17 cellular contexts compared by ENCODE assay signal in genomic region chr5:177372910-177373309, GRCh38. TPM values are rescaled to one million over a fixed set of nuclear protein-coding genes. Genes with fewer than 3 reads are reported as not detected.
DNase-seq lines count a peak whose midpoint lies in the region; ATAC-seq, FAIRE-seq and TF ChIP-seq lines count a peak whose summit lies in the region.
"Had no signal": no experiment of that assay in that cellular context is flagged by ENCODE, and none has a peak within 500 bp of the region (broad histone marks: within the 10 kb centered on the region; RNA-seq: fewer than 3 reads in every experiment).

No MANE protein-coding gene starts in this region.

- no peak for FAIRE-seq in HepG2 (lab: Jason Lieb, UNC)
- FAIRE-seq: bronchial epithelial cell had no signal

- peak overlapping the region; percentile 86 for H3K27ac Mint-ChIP-seq in activated T-helper 1 cell treated with anti-CD3 and anti-CD28 coated beads, Interleukin-12 subunit alpha, Interleukin-12 subunit beta, Interleukin-2, Interleukin-4 antibody, amounts not matched to agents 30 ng/mL and 10 ng/mL and 1 ng/mL, durations not matched to agents 14 hours and 24 hours and 36 hours

- POLR2A ChIA-PET in HepG2 (lab: Yijun Ruan, JAX) = interaction anchor here (2.9 to 4.7 kb wide), 3 partner anchors 10 to 20 kb away, joined by 19 to 84 read pairs (median 25); partner anchors contain the start of genes LMAN2 and SLC34A1

- intact Hi-C loops in activated T-helper 1 cell treated with anti-CD3 and anti-CD28 coated beads, Interleukin-12 subunit alpha, Interleukin-12 subunit beta, Interleukin-2, Interleukin-4 antibody, amounts not matched to agents 30 ng/mL and 10 ng/mL and 1 ng/mL, durations not matched to agents 14 hours and 24 hours and 36 hours (cut with micrococcal nuclease) = no loop called here
- intact Hi-C loops in HepG2 (cut with micrococcal nuclease; ENCODE audit: unreplicated experiment) = no loop called here

- 95% methylated on average over 6 of the region's 6 CpGs for WGBS in HepG2 (ENCODE audit: low lambda C conversion rate)

- H3K27me3 Mint-ChIP-seq in activated T-helper 1 cell treated with anti-CD3 and anti-CD28 coated beads, Interleukin-12 subunit alpha, Interleukin-12 subunit beta, Interleukin-2, Interleukin-4 antibody, amounts not matched to agents 30 ng/mL and 10 ng/mL and 1 ng/mL, durations not matched to agents 14 hours and 24 hours and 36 hours (ENCODE audit: insufficient read depth) = no peaks in the 10 kb centered on the region

- no peak for TF ChIP-seq RAD21 in HepG2 (CRISPR knock-in tag; IDR thresholded peaks at IDR 0.05)

- H3K4me3 ChIP-seq in HepG2 (replicated peaks in 1 of 3; ENCODE audit: insufficient read depth in 1 of 3, low read depth in 2 of 3, low read length in 3 of 3) = no peak overlapping the region
- H3K4me3 ChIP-seq in SJCRH30 = no peak overlapping the region
- H3K4me3 ChIP-seq: left ventricle myocardium inferior, thoracic aorta had no signal

- in situ Hi-C loops in HepG2 (cut with HindIII; ENCODE audit: extremely low pct_ligation_motif_present, low pct_unique_long_range_greater_than_20kb) = loop anchor here (25.0 kb wide), 1 partner anchor 836 kb away; the partner anchor contains the start of genes CDHR2 and RNF44

- ATAC-seq in HepG2 (no peak), GM21825 (IDR thresholded peaks at IDR 0.05; ENCODE audit: unreplicated experiment) (no peak), GM21381 (IDR thresholded peaks at IDR 0.05; ENCODE audit: unreplicated experiment) (no peak)

- H3K27me3 ChIP-seq in HepG2 (ENCODE audit: control insufficient read depth in 1 of 2, insufficient read depth in 2 of 2, low read length in 2 of 2) (no peaks in the 10 kb centered on the region; a peak in 1 of 5 replicates), SJCRH30 (0 out of 2 replicates have a peak, but pooled peaks cover 3% of the 10 kb centered on the region)

- no peak for TF ChIP-seq EP300 in HepG2 (IDR thresholded peaks at IDR 0.05; ENCODE audit: low read depth in 2 of 2, low read length in 2 of 2)
- no peak for TF ChIP-seq EP300 in HepG2 (CRISPR knock-in tag; IDR thresholded peaks at IDR 0.05; ENCODE audit: borderline replicate concordance)

- DNase-seq in stimulated activated CD4-positive, alpha-beta T cell treated with anti-CD3 and anti-CD28 coated beads, Interleukin-15, amount 100 ng/mL, for 24 hours = peak; percentile 21
- no peak for DNase-seq in stimulated activated CD4-positive, alpha-beta T cell treated with anti-CD3 and anti-CD28 coated beads, Interleukin-2, amount 100 ng/mL, for 48 hours
- DNase-seq in activated T-helper 1 cell treated with anti-CD3 and anti-CD28 coated beads, Interleukin-12 subunit alpha, Interleukin-12 subunit beta, Interleukin-2, Interleukin-4 antibody, amounts not matched to agents 30 ng/mL and 10 ng/mL and 1 ng/mL, durations not matched to agents 14 hours and 24 hours and 36 hours (ENCODE audit: low spot score) = no peak
- DNase-seq in HepG2 (ENCODE audit: low spot score) = no peak
- no peak for DNase-seq in SJCRH30
- no peak for DNase-seq in NOMO-1 (lab: John Stamatoyannopoulos, UW; ENCODE audit: unreplicated experiment in 2 of 2)
- DNase-seq: DMS153, KBM-7, left ventricle myocardium inferior, NCI-H1694, NCI-H510A treated with DMSO at 0.1 percent for 48 hours, WERI-Rb-1 had no signal

- H3K4me1 ChIP-seq in HepG2 (ENCODE audit: insufficient read depth, low read length) = peaks cover 76% of the 10 kb centered on the region
- peaks cover 7% of the 10 kb centered on the region; the same call in 1 of the 2 replicates for H3K4me1 ChIP-seq in SJCRH30

- 0 out of 2 replicates have a peak overlapping the region, but pooled peaks have one; percentile 100 for H3K4me2 ChIP-seq in HepG2 (ENCODE audit: low read depth, low read length)

- H3K79me2 ChIP-seq in HepG2 (ENCODE audit: insufficient read depth, low read length) = peaks cover 8% of the 10 kb centered on the region

- H4K20me1 ChIP-seq in HepG2 (ENCODE audit: insufficient read depth, low read length) = no peaks in the 10 kb centered on the region

- H3K9ac ChIP-seq in HepG2 (ENCODE audit: insufficient read depth, low read depth, low read length) = no peak overlapping the region

- CTCF ChIA-PET in HepG2 (lab: Yijun Ruan, JAX; ENCODE audit: low intra/inter-chr PET ratio, low total read pairs) = no interaction called here

- H3K36me3 Mint-ChIP-seq in activated T-helper 1 cell treated with anti-CD3 and anti-CD28 coated beads, Interleukin-12 subunit alpha, Interleukin-12 subunit beta, Interleukin-2, Interleukin-4 antibody, amounts not matched to agents 30 ng/mL and 10 ng/mL and 1 ng/mL, durations not matched to agents 14 hours and 24 hours and 36 hours (ENCODE audit: low read depth) = peaks cover 20% of the 10 kb centered on the region

- TF ChIP-seq CTCF in HepG2 (CRISPR knock-in tag; IDR thresholded peaks at IDR 0.05) = no peak

- H3K9me3 ChIP-seq in HepG2 (ENCODE audit: low read length) = no peaks in the 10 kb centered on the region
- no peaks in the 10 kb centered on the region for H3K9me3 ChIP-seq in SJCRH30 (replicated peaks)
- H3K9me3 ChIP-seq: left ventricle myocardium inferior, thoracic aorta had no signal

- H3K4me3 Mint-ChIP-seq in activated T-helper 1 cell treated with anti-CD3 and anti-CD28 coated beads, Interleukin-12 subunit alpha, Interleukin-12 subunit beta, Interleukin-2, Interleukin-4 antibody, amounts not matched to agents 30 ng/mL and 10 ng/mL and 1 ng/mL, durations not matched to agents 14 hours and 24 hours and 36 hours = peak overlapping the region; percentile 59

- H3K36me3 ChIP-seq in HepG2 (replicated peaks in 1 of 2; ENCODE audit: control insufficient read depth in 1 of 2, insufficient read depth in 2 of 2, low read length in 2 of 2) = 0 out of 5 replicates have a peak, but pooled peaks cover 0 to 4% of the 10 kb centered on the region in 2 experiments
- H3K36me3 ChIP-seq in SJCRH30 = no peaks in the 10 kb centered on the region
- H3K36me3 ChIP-seq: left ventricle myocardium inferior, thoracic aorta, WERI-Rb-1 had no signal

- BruUV-seq in HepG2 (replicated peaks; lab: Mats Ljungman, UMichigan) = no TSS peak

- H2AFZ ChIP-seq in HepG2 (ENCODE audit: low read length) = no peak overlapping the region

- TF ChIP-seq POLR2A in HepG2 (IDR thresholded peaks at IDR 0.05; ENCODE audit: insufficient read depth in 1 of 2, low read depth in 2 of 2, low read length in 2 of 2) = no peak

- peaks cover 51% of the 10 kb centered on the region for H3K4me1 Mint-ChIP-seq in activated T-helper 1 cell treated with anti-CD3 and anti-CD28 coated beads, Interleukin-12 subunit alpha, Interleukin-12 subunit beta, Interleukin-2, Interleukin-4 antibody, amounts not matched to agents 30 ng/mL and 10 ng/mL and 1 ng/mL, durations not matched to agents 14 hours and 24 hours and 36 hours (ENCODE audit: low read depth)

- H3K27ac ChIP-seq in HepG2 (ENCODE audit: extremely low read length, insufficient read depth, low read length) (no peak overlapping the region), SJCRH30 (no peak overlapping the region)
- H3K27ac ChIP-seq: left ventricle myocardium inferior, thoracic aorta, WERI-Rb-1 had no signal

- no peaks in the 10 kb centered on the region for H3K9me3 Mint-ChIP-seq in activated T-helper 1 cell treated with anti-CD3 and anti-CD28 coated beads, Interleukin-12 subunit alpha, Interleukin-12 subunit beta, Interleukin-2, Interleukin-4 antibody, amounts not matched to agents 30 ng/mL and 10 ng/mL and 1 ng/mL, durations not matched to agents 14 hours and 24 hours and 36 hours

RNA-seq across cellular contexts. Expression of gene SLC34A1, which starts 11.3 kb away (rescaled TPM):
- total RNA-seq in activated T-helper 1 cell treated with anti-CD3 and anti-CD28 coated beads, Interleukin-12 subunit alpha, Interleukin-12 subunit beta, Interleukin-2, Interleukin-4 antibody, amounts not matched to agents 30 ng/mL and 10 ng/mL and 1 ng/mL, durations not matched to agents 14 hours and 24 hours and 36 hours = 0.26 TPM in 1 of 2 replicates, not detected in the other
- 0.20 TPM in 1 of 2 replicates, not detected in the other for total RNA-seq in HepG2 (2016; rRNA removed; fragmentation: Illumina TruSeq; extraction: Trizol)
- not detected in 2 replicates for total RNA-seq in HepG2 (2016; cell fraction: cytosol; rRNA removed; fragmentation: Illumina TruSeq; extraction: Trizol; ENCODE audit: low read depth)
- not detected in 2 replicates for total RNA-seq in HepG2 (2016; cell fraction: insoluble cytoplasmic fraction; rRNA removed; fragmentation: Illumina TruSeq; extraction: Trizol)
- not detected in 2 replicates for total RNA-seq in HepG2 (2016; cell fraction: membrane; rRNA removed; fragmentation: Illumina TruSeq; extraction: Trizol)
- total RNA-seq in HepG2 (2016; cell fraction: nucleus; rRNA removed; fragmentation: Illumina TruSeq; extraction: Trizol) = not detected in 2 replicates
- polyA plus RNA-seq in HepG2 (2011; rRNA removed) = 0.03 TPM in 2 replicates
- polyA plus RNA-seq in HepG2 (2011; cell fraction: cytosol; rRNA removed) = 0.03 TPM in 1 of 2 replicates, not detected in the other
- polyA plus RNA-seq in HepG2 (2011; cell fraction: nucleus; rRNA removed) = 0.21 and 0.24 TPM in 2 replicates
- polyA plus RNA-seq in HepG2 (2012) = not detected in 2 replicates
- polyA plus RNA-seq in HepG2 (2016; cell fraction: cytosol; fragmentation: Illumina TruSeq; extraction: Trizol; ENCODE audit: low read depth) = not detected in 2 replicates
- polyA plus RNA-seq in HepG2 (2016; cell fraction: insoluble cytoplasmic fraction; fragmentation: Illumina TruSeq; extraction: Trizol; ENCODE audit: low read depth) = not detected in 2 replicates
- polyA plus RNA-seq in HepG2 (2016; cell fraction: membrane; fragmentation: Illumina TruSeq; extraction: Trizol; ENCODE audit: low read depth) = not detected in 2 replicates
- polyA plus RNA-seq in HepG2 (2016; cell fraction: nucleus; fragmentation: Illumina TruSeq; extraction: Trizol; ENCODE audit: insufficient read depth, low read depth) = not detected in 2 replicates
- polyA minus RNA-seq in HepG2 (2011; rRNA and poly(A)+ RNA removed; ENCODE audit: low replicate concordance) = not detected in 2 replicates
- 1.4 TPM in 1 of 2 replicates, not detected in the other for polyA minus RNA-seq in HepG2 (2011; cell fraction: cytosol; rRNA and poly(A)+ RNA removed)
- polyA minus RNA-seq in HepG2 (2011; cell fraction: nucleus; rRNA and poly(A)+ RNA removed) = not detected in 2 replicates
- total RNA-seq in SJCRH30 (2014; rRNA removed; shearing (Covaris generic)) = not detected in 2 replicates
- total RNA-seq: bronchial epithelial cell, left ventricle myocardium inferior, pulmonary artery endothelial cell, thoracic aorta had no signal

RNA-seq across cellular contexts. Expression of gene RGS14, which starts 15.2 kb away (rescaled TPM):
- 37.8 and 41.3 TPM in 2 replicates for total RNA-seq in activated T-helper 1 cell treated with anti-CD3 and anti-CD28 coated beads, Interleukin-12 subunit alpha, Interleukin-12 subunit beta, Interleukin-2, Interleukin-4 antibody, amounts not matched to agents 30 ng/mL and 10 ng/mL and 1 ng/mL, durations not matched to agents 14 hours and 24 hours and 36 hours
- total RNA-seq in HepG2 (2016; rRNA removed; fragmentation: Illumina TruSeq; extraction: Trizol) = 10.7 and 11.1 TPM in 2 replicates
- total RNA-seq in HepG2 (2016; cell fraction: cytosol; rRNA removed; fragmentation: Illumina TruSeq; extraction: Trizol; ENCODE audit: low read depth) = 15.3 and 15.8 TPM in 2 replicates
- total RNA-seq in HepG2 (2016; cell fraction: insoluble cytoplasmic fraction; rRNA removed; fragmentation: Illumina TruSeq; extraction: Trizol) = 7.2 and 12.8 TPM in 2 replicates
- total RNA-seq in HepG2 (2016; cell fraction: membrane; rRNA removed; fragmentation: Illumina TruSeq; extraction: Trizol) = 15.5 and 16.6 TPM in 2 replicates
- total RNA-seq in HepG2 (2016; cell fraction: nucleus; rRNA removed; fragmentation: Illumina TruSeq; extraction: Trizol) = 7.6 and 9.6 TPM in 2 replicates
- 17.2 and 27.9 TPM in 2 replicates for polyA plus RNA-seq in HepG2 (2011; rRNA removed)
- 20.3 and 35.1 TPM in 2 replicates for polyA plus RNA-seq in HepG2 (2011; cell fraction: cytosol; rRNA removed)
- 48.0 and 49.7 TPM in 2 replicates for polyA plus RNA-seq in HepG2 (2011; cell fraction: nucleus; rRNA removed)
- 9.3 and 16.2 TPM in 2 replicates for polyA plus RNA-seq in HepG2 (2012)
- 11.0 and 13.5 TPM in 2 replicates for polyA plus RNA-seq in HepG2 (2016; cell fraction: cytosol; fragmentation: Illumina TruSeq; extraction: Trizol; ENCODE audit: low read depth)
- 14.8 and 16.5 TPM in 2 replicates for polyA plus RNA-seq in HepG2 (2016; cell fraction: insoluble cytoplasmic fraction; fragmentation: Illumina TruSeq; extraction: Trizol; ENCODE audit: low read depth)
- 11.0 and 11.4 TPM in 2 replicates for polyA plus RNA-seq in HepG2 (2016; cell fraction: membrane; fragmentation: Illumina TruSeq; extraction: Trizol; ENCODE audit: low read depth)
- 19.6 TPM in 2 replicates for polyA plus RNA-seq in HepG2 (2016; cell fraction: nucleus; fragmentation: Illumina TruSeq; extraction: Trizol; ENCODE audit: insufficient read depth, low read depth)
- polyA minus RNA-seq in HepG2 (2011; rRNA and poly(A)+ RNA removed; ENCODE audit: low replicate concordance) = 0.82 and 20.7 TPM in 2 replicates
- polyA minus RNA-seq in HepG2 (2011; cell fraction: cytosol; rRNA and poly(A)+ RNA removed) = 7.2 and 9.7 TPM in 2 replicates
- 10.6 and 12.8 TPM in 2 replicates for polyA minus RNA-seq in HepG2 (2011; cell fraction: nucleus; rRNA and poly(A)+ RNA removed)
- 4.0 and 4.8 TPM in 2 replicates for total RNA-seq in SJCRH30 (2014; rRNA removed; shearing (Covaris generic))

RNA-seq across cellular contexts. Expression of gene LMAN2, which starts 21.4 kb away (rescaled TPM):
- 108 and 118 TPM in 2 replicates for total RNA-seq in activated T-helper 1 cell treated with anti-CD3 and anti-CD28 coated beads, Interleukin-12 subunit alpha, Interleukin-12 subunit beta, Interleukin-2, Interleukin-4 antibody, amounts not matched to agents 30 ng/mL and 10 ng/mL and 1 ng/mL, durations not matched to agents 14 hours and 24 hours and 36 hours
- 94.5 and 191 TPM in 2 replicates for total RNA-seq in HepG2 (2016; rRNA removed; fragmentation: Illumina TruSeq; extraction: Trizol)
- total RNA-seq in HepG2 (2016; cell fraction: cytosol; rRNA removed; fragmentation: Illumina TruSeq; extraction: Trizol; ENCODE audit: low read depth) = 72.5 and 74.4 TPM in 2 replicates
- 86.8 and 210 TPM in 2 replicates for total RNA-seq in HepG2 (2016; cell fraction: insoluble cytoplasmic fraction; rRNA removed; fragmentation: Illumina TruSeq; extraction: Trizol)
- total RNA-seq in HepG2 (2016; cell fraction: membrane; rRNA removed; fragmentation: Illumina TruSeq; extraction: Trizol) = 109 and 128 TPM in 2 replicates
- 152 and 179 TPM in 2 replicates for total RNA-seq in HepG2 (2016; cell fraction: nucleus; rRNA removed; fragmentation: Illumina TruSeq; extraction: Trizol)
- 193 and 197 TPM in 2 replicates for polyA plus RNA-seq in HepG2 (2011; rRNA removed)
- polyA plus RNA-seq in HepG2 (2011; cell fraction: cytosol; rRNA removed) = 220 and 352 TPM in 2 replicates
- 256 and 281 TPM in 2 replicates for polyA plus RNA-seq in HepG2 (2011; cell fraction: nucleus; rRNA removed)
- polyA plus RNA-seq in HepG2 (2012) = 71.8 and 108 TPM in 2 replicates
- polyA plus RNA-seq in HepG2 (2016; cell fraction: cytosol; fragmentation: Illumina TruSeq; extraction: Trizol; ENCODE audit: low read depth) = 82.2 and 93.0 TPM in 2 replicates
- polyA plus RNA-seq in HepG2 (2016; cell fraction: insoluble cytoplasmic fraction; fragmentation: Illumina TruSeq; extraction: Trizol; ENCODE audit: low read depth) = 90.8 and 112 TPM in 2 replicates
- polyA plus RNA-seq in HepG2 (2016; cell fraction: membrane; fragmentation: Illumina TruSeq; extraction: Trizol; ENCODE audit: low read depth) = 103 and 135 TPM in 2 replicates
- polyA plus RNA-seq in HepG2 (2016; cell fraction: nucleus; fragmentation: Illumina TruSeq; extraction: Trizol; ENCODE audit: insufficient read depth, low read depth) = 241 and 283 TPM in 2 replicates
- 353 and 575 TPM in 2 replicates for polyA minus RNA-seq in HepG2 (2011; rRNA and poly(A)+ RNA removed; ENCODE audit: low replicate concordance)
- polyA minus RNA-seq in HepG2 (2011; cell fraction: cytosol; rRNA and poly(A)+ RNA removed) = 147 and 182 TPM in 2 replicates
- polyA minus RNA-seq in HepG2 (2011; cell fraction: nucleus; rRNA and poly(A)+ RNA removed) = 87.0 and 96.2 TPM in 2 replicates
- total RNA-seq in SJCRH30 (2014; rRNA removed; shearing (Covaris generic)) = 144 and 156 TPM in 2 replicates

RNA-seq across cellular contexts. Expression of gene PFN3, which starts 27.6 kb away (rescaled TPM):
- total RNA-seq in activated T-helper 1 cell treated with anti-CD3 and anti-CD28 coated beads, Interleukin-12 subunit alpha, Interleukin-12 subunit beta, Interleukin-2, Interleukin-4 antibody, amounts not matched to agents 30 ng/mL and 10 ng/mL and 1 ng/mL, durations not matched to agents 14 hours and 24 hours and 36 hours = not detected in 2 replicates
- total RNA-seq in HepG2 (2016; rRNA removed; fragmentation: Illumina TruSeq; extraction: Trizol) = not detected in 2 replicates
- not detected in 2 replicates for total RNA-seq in HepG2 (2016; cell fraction: cytosol; rRNA removed; fragmentation: Illumina TruSeq; extraction: Trizol; ENCODE audit: low read depth)
- total RNA-seq in HepG2 (2016; cell fraction: insoluble cytoplasmic fraction; rRNA removed; fragmentation: Illumina TruSeq; extraction: Trizol) = not detected in 2 replicates
- total RNA-seq in HepG2 (2016; cell fraction: membrane; rRNA removed; fragmentation: Illumina TruSeq; extraction: Trizol) = not detected in 2 replicates
- total RNA-seq in HepG2 (2016; cell fraction: nucleus; rRNA removed; fragmentation: Illumina TruSeq; extraction: Trizol) = not detected in 2 replicates
- polyA plus RNA-seq in HepG2 (2011; rRNA removed) = not detected in 2 replicates
- polyA plus RNA-seq in HepG2 (2011; cell fraction: cytosol; rRNA removed) = not detected in 2 replicates
- polyA plus RNA-seq in HepG2 (2011; cell fraction: nucleus; rRNA removed) = not detected in 2 replicates
- not detected in 2 replicates for polyA plus RNA-seq in HepG2 (2012)
- polyA plus RNA-seq in HepG2 (2016; cell fraction: cytosol; fragmentation: Illumina TruSeq; extraction: Trizol; ENCODE audit: low read depth) = not detected in 2 replicates
- not detected in 2 replicates for polyA plus RNA-seq in HepG2 (2016; cell fraction: insoluble cytoplasmic fraction; fragmentation: Illumina TruSeq; extraction: Trizol; ENCODE audit: low read depth)
- polyA plus RNA-seq in HepG2 (2016; cell fraction: membrane; fragmentation: Illumina TruSeq; extraction: Trizol; ENCODE audit: low read depth) = not detected in 2 replicates
- not detected in 2 replicates for polyA plus RNA-seq in HepG2 (2016; cell fraction: nucleus; fragmentation: Illumina TruSeq; extraction: Trizol; ENCODE audit: insufficient read depth, low read depth)
- polyA minus RNA-seq in HepG2 (2011; rRNA and poly(A)+ RNA removed; ENCODE audit: low replicate concordance) = not detected in 2 replicates
- polyA minus RNA-seq in HepG2 (2011; cell fraction: cytosol; rRNA and poly(A)+ RNA removed) = not detected in 2 replicates
- not detected in 2 replicates for polyA minus RNA-seq in HepG2 (2011; cell fraction: nucleus; rRNA and poly(A)+ RNA removed)
- total RNA-seq in SJCRH30 (2014; rRNA removed; shearing (Covaris generic)) = not detected in 2 replicates
- total RNA-seq: bronchial epithelial cell, left ventricle myocardium inferior, pulmonary artery endothelial cell, thoracic aorta had no signal

RNA-seq across cellular contexts. Expression of gene F12, which starts 36.5 kb away (rescaled TPM):
- 1.3 and 2.2 TPM in 2 replicates for total RNA-seq in activated T-helper 1 cell treated with anti-CD3 and anti-CD28 coated beads, Interleukin-12 subunit alpha, Interleukin-12 subunit beta, Interleukin-2, Interleukin-4 antibody, amounts not matched to agents 30 ng/mL and 10 ng/mL and 1 ng/mL, durations not matched to agents 14 hours and 24 hours and 36 hours
- 1.3 and 3.0 TPM in 2 replicates for total RNA-seq in HepG2 (2016; rRNA removed; fragmentation: Illumina TruSeq; extraction: Trizol)
- total RNA-seq in HepG2 (2016; cell fraction: cytosol; rRNA removed; fragmentation: Illumina TruSeq; extraction: Trizol; ENCODE audit: low read depth) = 1.9 and 3.1 TPM in 2 replicates
- 1.4 and 3.6 TPM in 2 replicates for total RNA-seq in HepG2 (2016; cell fraction: insoluble cytoplasmic fraction; rRNA removed; fragmentation: Illumina TruSeq; extraction: Trizol)
- total RNA-seq in HepG2 (2016; cell fraction: membrane; rRNA removed; fragmentation: Illumina TruSeq; extraction: Trizol) = 2.4 and 3.3 TPM in 2 replicates
- total RNA-seq in HepG2 (2016; cell fraction: nucleus; rRNA removed; fragmentation: Illumina TruSeq; extraction: Trizol) = 2.3 and 3.0 TPM in 2 replicates
- polyA plus RNA-seq in HepG2 (2011; rRNA removed) = 2.5 and 3.1 TPM in 2 replicates
- 1.5 and 3.0 TPM in 2 replicates for polyA plus RNA-seq in HepG2 (2011; cell fraction: cytosol; rRNA removed)
- 27.2 and 32.3 TPM in 2 replicates for polyA plus RNA-seq in HepG2 (2011; cell fraction: nucleus; rRNA removed)
- polyA plus RNA-seq in HepG2 (2012) = 3.6 and 10.3 TPM in 2 replicates
- 3.7 and 5.9 TPM in 2 replicates for polyA plus RNA-seq in HepG2 (2016; cell fraction: cytosol; fragmentation: Illumina TruSeq; extraction: Trizol; ENCODE audit: low read depth)
- polyA plus RNA-seq in HepG2 (2016; cell fraction: insoluble cytoplasmic fraction; fragmentation: Illumina TruSeq; extraction: Trizol; ENCODE audit: low read depth) = 1.6 and 2.3 TPM in 2 replicates
- 3.4 and 5.0 TPM in 2 replicates for polyA plus RNA-seq in HepG2 (2016; cell fraction: membrane; fragmentation: Illumina TruSeq; extraction: Trizol; ENCODE audit: low read depth)
- 6.6 and 9.9 TPM in 2 replicates for polyA plus RNA-seq in HepG2 (2016; cell fraction: nucleus; fragmentation: Illumina TruSeq; extraction: Trizol; ENCODE audit: insufficient read depth, low read depth)
- polyA minus RNA-seq in HepG2 (2011; rRNA and poly(A)+ RNA removed; ENCODE audit: low replicate concordance) = 2.5 and 2.6 TPM in 2 replicates
- polyA minus RNA-seq in HepG2 (2011; cell fraction: cytosol; rRNA and poly(A)+ RNA removed) = 0.30 and 1.2 TPM in 2 replicates
- polyA minus RNA-seq in HepG2 (2011; cell fraction: nucleus; rRNA and poly(A)+ RNA removed) = 1.0 and 1.7 TPM in 2 replicates
- 5.9 and 6.5 TPM in 2 replicates for total RNA-seq in SJCRH30 (2014; rRNA removed; shearing (Covaris generic))
- total RNA-seq: left ventricle myocardium inferior, thoracic aorta had no signal
